Comparison of ENCODE assay signal across 1 cellular context in the genomic region with DNA sequence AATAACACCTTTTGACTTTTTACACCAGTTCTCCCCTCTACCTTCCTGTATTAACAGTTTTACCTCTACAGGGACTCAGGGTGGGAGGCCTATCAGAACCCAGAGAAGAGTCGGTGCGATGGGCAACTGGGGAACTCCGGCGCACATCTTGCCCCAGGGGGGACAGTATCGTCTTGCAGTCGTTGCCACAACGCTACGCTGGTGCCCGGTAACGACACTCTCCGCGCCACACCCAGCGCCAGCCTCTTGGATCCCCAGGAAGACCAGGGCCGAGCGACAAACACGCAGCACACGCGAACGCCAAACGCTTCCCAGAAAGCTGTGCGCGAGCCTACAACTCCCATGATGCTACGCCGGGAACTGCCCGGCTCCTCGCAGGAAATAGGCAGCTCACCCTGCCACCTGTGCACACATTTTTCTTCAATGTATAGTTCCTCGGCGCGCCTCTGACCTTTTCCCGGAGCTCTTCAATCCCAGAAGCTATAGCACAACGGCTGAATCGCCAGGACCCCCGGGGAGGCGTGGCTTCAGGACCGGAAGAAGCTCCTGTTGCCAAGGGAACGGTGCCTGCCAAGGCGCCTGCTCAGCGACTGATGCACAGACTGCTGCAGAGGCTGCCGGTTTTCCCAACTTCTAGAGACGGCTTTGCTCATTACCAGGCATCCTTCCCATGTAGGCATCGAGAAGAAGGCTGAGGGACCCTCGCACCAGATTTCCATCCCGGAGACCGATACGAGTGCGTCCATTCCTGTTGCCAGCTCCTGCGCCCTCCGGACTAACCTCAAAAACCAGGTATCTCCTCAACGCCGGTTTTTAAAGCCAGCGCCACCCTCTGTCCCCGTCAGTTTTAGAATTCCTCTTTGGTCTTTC.
TF ChIP-seq lines count a peak whose summit lies in the region.

A gene with protein sequence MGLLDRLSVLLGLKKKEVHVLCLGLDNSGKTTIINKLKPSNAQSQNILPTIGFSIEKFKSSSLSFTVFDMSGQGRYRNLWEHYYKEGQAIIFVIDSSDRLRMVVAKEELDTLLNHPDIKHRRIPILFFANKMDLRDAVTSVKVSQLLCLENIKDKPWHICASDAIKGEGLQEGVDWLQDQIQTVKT (plus strand): TSS at position 573 of the 870 bp plus-strand sequence. CDS start 3,350 bp downstream, outside the sequence.

TF ChIP-seq in GM12878, 131 proteins besides CTCF, POLR2A, EP300 and RAD21 (continued from another document):
- TF ChIP-seq, protein P1, sequence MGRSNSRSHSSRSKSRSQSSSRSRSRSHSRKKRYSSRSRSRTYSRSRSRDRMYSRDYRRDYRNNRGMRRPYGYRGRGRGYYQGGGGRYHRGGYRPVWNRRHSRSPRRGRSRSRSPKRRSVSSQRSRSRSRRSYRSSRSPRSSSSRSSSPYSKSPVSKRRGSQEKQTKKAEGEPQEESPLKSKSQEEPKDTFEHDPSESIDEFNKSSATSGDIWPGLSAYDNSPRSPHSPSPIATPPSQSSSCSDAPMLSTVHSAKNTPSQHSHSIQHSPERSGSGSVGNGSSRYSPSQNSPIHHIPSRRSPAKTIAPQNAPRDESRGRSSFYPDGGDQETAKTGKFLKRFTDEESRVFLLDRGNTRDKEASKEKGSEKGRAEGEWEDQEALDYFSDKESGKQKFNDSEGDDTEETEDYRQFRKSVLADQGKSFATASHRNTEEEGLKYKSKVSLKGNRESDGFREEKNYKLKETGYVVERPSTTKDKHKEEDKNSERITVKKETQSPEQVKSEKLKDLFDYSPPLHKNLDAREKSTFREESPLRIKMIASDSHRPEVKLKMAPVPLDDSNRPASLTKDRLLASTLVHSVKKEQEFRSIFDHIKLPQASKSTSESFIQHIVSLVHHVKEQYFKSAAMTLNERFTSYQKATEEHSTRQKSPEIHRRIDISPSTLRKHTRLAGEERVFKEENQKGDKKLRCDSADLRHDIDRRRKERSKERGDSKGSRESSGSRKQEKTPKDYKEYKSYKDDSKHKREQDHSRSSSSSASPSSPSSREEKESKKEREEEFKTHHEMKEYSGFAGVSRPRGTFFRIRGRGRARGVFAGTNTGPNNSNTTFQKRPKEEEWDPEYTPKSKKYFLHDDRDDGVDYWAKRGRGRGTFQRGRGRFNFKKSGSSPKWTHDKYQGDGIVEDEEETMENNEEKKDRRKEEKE (IDR thresholded peaks at IDR 0.05) = no peak
- TF ChIP-seq, protein P2, sequence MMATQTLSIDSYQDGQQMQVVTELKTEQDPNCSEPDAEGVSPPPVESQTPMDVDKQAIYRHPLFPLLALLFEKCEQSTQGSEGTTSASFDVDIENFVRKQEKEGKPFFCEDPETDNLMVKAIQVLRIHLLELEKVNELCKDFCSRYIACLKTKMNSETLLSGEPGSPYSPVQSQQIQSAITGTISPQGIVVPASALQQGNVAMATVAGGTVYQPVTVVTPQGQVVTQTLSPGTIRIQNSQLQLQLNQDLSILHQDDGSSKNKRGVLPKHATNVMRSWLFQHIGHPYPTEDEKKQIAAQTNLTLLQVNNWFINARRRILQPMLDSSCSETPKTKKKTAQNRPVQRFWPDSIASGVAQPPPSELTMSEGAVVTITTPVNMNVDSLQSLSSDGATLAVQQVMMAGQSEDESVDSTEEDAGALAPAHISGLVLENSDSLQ (IDR thresholded peaks at IDR 0.05) = peak; percentile 35; the same call in 1 of the 2 replicates
- TF ChIP-seq ATF7 (IDR thresholded peaks at IDR 0.05; ENCODE audit: low read depth) (no peak), IRF4 (IDR thresholded peaks at IDR 0.05; ENCODE audit: low read depth, low read length) (0 out of 2 replicates have a peak, but pooled peaks have one; percentile 14), RB1 (IDR thresholded peaks at IDR 0.05; ENCODE audit: borderline replicate concordance) (0 out of 2 replicates have a peak, but pooled peaks have one; percentile 16), POU2F2 (IDR thresholded peaks at IDR 0.05; ENCODE audit: borderline replicate concordance, low read depth, low read length) (0 out of 3 replicates have a peak, but pooled peaks have one; percentile 25), PAX5 (IDR thresholded peaks at IDR 0.05; ENCODE audit: borderline replicate concordance, low read depth, low read length) (0 out of 2 replicates have a peak, but pooled peaks have one; percentile 7), LARP7 (IDR thresholded peaks at IDR 0.05) (no peak), POLR2AphosphoS2 (IDR thresholded peaks at IDR 0.05; ENCODE audit: low read depth, low read length) (no peak)
- TF ChIP-seq, protein P3, sequence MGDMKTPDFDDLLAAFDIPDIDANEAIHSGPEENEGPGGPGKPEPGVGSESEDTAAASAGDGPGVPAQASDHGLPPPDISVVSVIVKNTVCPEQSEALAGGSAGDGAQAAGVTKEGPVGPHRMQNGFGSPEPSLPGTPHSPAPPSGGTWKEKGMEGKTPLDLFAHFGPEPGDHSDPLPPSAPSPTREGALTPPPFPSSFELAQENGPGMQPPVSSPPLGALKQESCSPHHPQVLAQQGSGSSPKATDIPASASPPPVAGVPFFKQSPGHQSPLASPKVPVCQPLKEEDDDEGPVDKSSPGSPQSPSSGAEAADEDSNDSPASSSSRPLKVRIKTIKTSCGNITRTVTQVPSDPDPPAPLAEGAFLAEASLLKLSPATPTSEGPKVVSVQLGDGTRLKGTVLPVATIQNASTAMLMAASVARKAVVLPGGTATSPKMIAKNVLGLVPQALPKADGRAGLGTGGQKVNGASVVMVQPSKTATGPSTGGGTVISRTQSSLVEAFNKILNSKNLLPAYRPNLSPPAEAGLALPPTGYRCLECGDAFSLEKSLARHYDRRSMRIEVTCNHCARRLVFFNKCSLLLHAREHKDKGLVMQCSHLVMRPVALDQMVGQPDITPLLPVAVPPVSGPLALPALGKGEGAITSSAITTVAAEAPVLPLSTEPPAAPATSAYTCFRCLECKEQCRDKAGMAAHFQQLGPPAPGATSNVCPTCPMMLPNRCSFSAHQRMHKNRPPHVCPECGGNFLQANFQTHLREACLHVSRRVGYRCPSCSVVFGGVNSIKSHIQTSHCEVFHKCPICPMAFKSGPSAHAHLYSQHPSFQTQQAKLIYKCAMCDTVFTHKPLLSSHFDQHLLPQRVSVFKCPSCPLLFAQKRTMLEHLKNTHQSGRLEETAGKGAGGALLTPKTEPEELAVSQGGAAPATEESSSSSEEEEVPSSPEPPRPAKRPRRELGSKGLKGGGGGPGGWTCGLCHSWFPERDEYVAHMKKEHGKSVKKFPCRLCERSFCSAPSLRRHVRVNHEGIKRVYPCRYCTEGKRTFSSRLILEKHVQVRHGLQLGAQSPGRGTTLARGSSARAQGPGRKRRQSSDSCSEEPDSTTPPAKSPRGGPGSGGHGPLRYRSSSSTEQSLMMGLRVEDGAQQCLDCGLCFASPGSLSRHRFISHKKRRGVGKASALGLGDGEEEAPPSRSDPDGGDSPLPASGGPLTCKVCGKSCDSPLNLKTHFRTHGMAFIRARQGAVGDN (IDR thresholded peaks at IDR 0.05) = peak; percentile 64; the same call in 1 of the 2 replicates
